8 cellular contexts compared by ENCODE assay signal in genomic region chr5:82100303-82101077, GRCh38.
DNase-seq lines count a peak whose midpoint lies in the region; ATAC-seq and TF ChIP-seq lines count a peak whose summit lies in the region.

No MANE protein-coding gene starts in this region.

- peaks cover 2% of the 10 kb centered on the region for H3K36me3 Mint-ChIP-seq in nephron (ENCODE audit: low read depth)

- H3K27ac Mint-ChIP-seq in nephron, result peak overlapping the region; percentile 35 to 69 (median 45)

- intact Hi-C loops in posterior vena cava (cut with DNase I), result no loop called here

- TF ChIP-seq CTCF in nephron (IDR thresholded peaks at IDR 0.05; ENCODE audit: unreplicated experiment in 3 of 3), result no peak

- ATAC-seq in GM18907 (IDR thresholded peaks at IDR 0.05; ENCODE audit: unreplicated experiment) (peak; percentile 97), HG02678 (IDR thresholded peaks at IDR 0.05; ENCODE audit: unreplicated experiment) (peak; percentile 93)

- H3K4me1 Mint-ChIP-seq in nephron, result peaks cover 3% of the 10 kb centered on the region

- H3K27me3 Mint-ChIP-seq in nephron (ENCODE audit: low read depth), result no peaks in the 10 kb centered on the region

- peak; percentile 12 for DNase-seq in NCI-H69 (lab: John Stamatoyannopoulos, UW)
- no peak for DNase-seq in HCEC 1CT
- DNase-seq in putamen (ENCODE audit: low spot score), result no peak
- DNase-seq in posterior vena cava (ENCODE audit: low spot score), result no peak
- DNase-seq in stimulated activated CD4-positive, alpha-beta T cell treated with anti-CD3 and anti-CD28 coated beads, Interleukin-1b, Interleukin-23, amount 100 ng/mL, for 48 hours, result no peak

- no peaks in the 10 kb centered on the region for H3K9me3 Mint-ChIP-seq in nephron

- H3K4me3 Mint-ChIP-seq in nephron, result no peak overlapping the region
